ENCODE assay signal across 8 cellular contexts in the genomic region with DNA sequence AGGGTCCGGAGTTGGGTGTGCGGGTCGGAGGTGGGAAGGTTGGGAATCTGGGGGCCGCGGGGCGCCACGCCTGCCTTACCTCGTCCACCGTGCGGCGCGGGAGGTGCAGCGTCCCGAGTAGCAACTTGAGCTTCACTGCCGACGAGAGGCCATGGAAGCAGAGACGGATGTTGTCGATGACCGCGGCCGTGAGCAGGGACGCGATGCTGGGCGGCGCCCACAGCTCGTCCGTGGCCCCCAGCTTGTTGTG. TPM values are rescaled to one million over a fixed set of nuclear protein-coding genes. Genes with fewer than 3 reads are reported as not detected.
DNase-seq lines count a peak whose midpoint lies in the region; ATAC-seq and TF ChIP-seq lines count a peak whose summit lies in the region.

No MANE protein-coding gene starts in this region.

- H3K27ac ChIP-seq in iPS-18a (ENCODE audit: low read length) (peak overlapping the region; percentile 98), stomach (peak overlapping the region; percentile 93 to 100 (median 99))

- H3K4me3 Mint-ChIP-seq in activated naive CD8-positive, alpha-beta T cell: peak overlapping the region; percentile 98

- no peak for TF ChIP-seq EP300 in stomach (IDR thresholded peaks at IDR 0.05)

- H3K27me3 Mint-ChIP-seq in activated naive CD8-positive, alpha-beta T cell: no peaks in the 10 kb centered on the region

- H3K27me3 ChIP-seq in iPS-18a (ENCODE audit: control insufficient read depth, insufficient read depth, low read length) (peaks cover 14% of the 10 kb centered on the region), stomach (no peaks in the 10 kb centered on the region)

- no peak for ATAC-seq in GM21390 (IDR thresholded peaks at IDR 0.05; ENCODE audit: unreplicated experiment)
- no peak for ATAC-seq in HG03565 (IDR thresholded peaks at IDR 0.05; ENCODE audit: unreplicated experiment)

- peaks cover 3% of the 10 kb centered on the region for H3K36me3 Mint-ChIP-seq in activated naive CD8-positive, alpha-beta T cell

- TF ChIP-seq POLR2A in stomach (IDR thresholded peaks at IDR 0.05): no peak

- H3K36me3 ChIP-seq in iPS-18a (ENCODE audit: control insufficient read depth, low read depth, low read length) (peaks cover 16% of the 10 kb centered on the region), stomach (peaks cover 9 to 29% (median 27%) of the 10 kb centered on the region in 4 donors)

- intact Hi-C loops in stomach (cut with DNase I; ENCODE audit: low total_unique reads): no loop called here

- peaks cover 4% of the 10 kb centered on the region for H3K4me1 ChIP-seq in iPS-18a (ENCODE audit: control insufficient read depth, low read depth, low read length)
- H3K4me1 ChIP-seq in stomach: peaks cover 20 to 39% (median 32%) of the 10 kb centered on the region in 4 donors

- H3K27ac Mint-ChIP-seq in activated naive CD8-positive, alpha-beta T cell: peak overlapping the region; percentile 91

- no peaks in the 10 kb centered on the region for H3K9me3 ChIP-seq in iPS-18a (ENCODE audit: control insufficient read depth, low read depth, low read length)
- no peaks in the 10 kb centered on the region for H3K9me3 ChIP-seq in stomach

- TF ChIP-seq CTCF in HFF-Myc (IDR thresholded peaks at IDR 0.05; ENCODE audit: low read depth, low read length, missing control alignments) (no peak), stomach (IDR thresholded peaks at IDR 0.05) (no peak)

- H3K4me1 Mint-ChIP-seq in activated naive CD8-positive, alpha-beta T cell (ENCODE audit: low read depth): peaks cover 35% of the 10 kb centered on the region

- no peaks in the 10 kb centered on the region for H3K9me3 Mint-ChIP-seq in activated naive CD8-positive, alpha-beta T cell (ENCODE audit: low read depth)

- H3K4me3 ChIP-seq in HFF-Myc (replicated peaks; ENCODE audit: low read depth, low read length) (peak overlapping the region; percentile 78), iPS-18a (ENCODE audit: low read length) (peak overlapping the region; percentile 96), stomach (peak overlapping the region; percentile 84 to 100 (median 98))

- DNase-seq in HFF-Myc (ENCODE audit: extremely low read depth, low read depth): no peak
- no peak for DNase-seq in stomach
- no peak for DNase-seq in UCSD-AML1 (lab: John Stamatoyannopoulos, UW; ENCODE audit: unreplicated experiment)
- DNase-seq in activated CD4-positive, alpha-beta T cell treated with anti-CD3 and anti-CD28 coated beads, Interleukin-2, amount 50 U/mL, for 1 hour: no peak

- WGBS in stomach, 5 donors: 1 to 2% (median 1%) methylated on average over 6 to 27 of the region's 27 CpGs

- H3K9ac ChIP-seq in iPS-18a (ENCODE audit: low read length): peak overlapping the region; percentile 94

RNA-seq across cellular contexts. Expression of a gene that starts 0.2 kb away (rescaled TPM):
- total RNA-seq in stomach: 10 to 100 TPM in 4 of 5 donors, 1 to 10 TPM in 1; 5.8 to 82.9 (median 21.0) TPM
- 10 to 100 TPM; 13.6 to 28.5 (median 15.5) TPM for polyA plus RNA-seq in stomach

RNA-seq across cellular contexts. Expression of a gene that starts 50.5 kb away (rescaled TPM):
- under 1 TPM in 1 of 5 donors, not detected in 4; 0.73 TPM for total RNA-seq in stomach
- under 1 TPM; 0.31 to 0.55 (median 0.46) TPM for polyA plus RNA-seq in stomach
